In genomic region chr6:32944265-32944664, GRCh38 we compare ENCODE assay signal across 1 cellular context.
TF ChIP-seq lines count a peak whose summit lies in the region.

No MANE protein-coding gene starts in this region.

TF ChIP-seq in SK-N-SH, 30 proteins besides CTCF, POLR2A, EP300 and RAD21:
- TF ChIP-seq USF2 (IDR thresholded peaks at IDR 0.05; ENCODE audit: borderline replicate concordance, low read depth, low read length) (no peak), RFX5 (IDR thresholded peaks at IDR 0.05; ENCODE audit: low read length) (no peak), GABPA (IDR thresholded peaks at IDR 0.05; ENCODE audit: low read depth) (no peak), TAF1 (IDR thresholded peaks at IDR 0.05; ENCODE audit: borderline replicate concordance, low read depth, low read length) (no peak), CHD2 (IDR thresholded peaks at IDR 0.05; ENCODE audit: low read length, partially characterized antibody) (no peak)
